14 cellular contexts compared by ENCODE assay signal in genomic region chr11:69445131-69445470, GRCh38. TPM values are rescaled to one million over a fixed set of nuclear protein-coding genes. Genes with fewer than 3 reads are reported as not detected.
A peak's percentile ranks its signal among the peaks of the same experiment; 100 is the strongest.
DNase-seq lines count a peak whose midpoint lies in the region; ATAC-seq and TF ChIP-seq lines count a peak whose summit lies in the region.
"Had no signal": no experiment of that assay in that cellular context is flagged by ENCODE, and none has a peak within 500 bp of the region (broad histone marks: within the 10 kb centered on the region; RNA-seq: fewer than 3 reads in every experiment).

No MANE protein-coding gene starts in this region.

- ATAC-seq in heart right ventricle, result no peak
- ATAC-seq in Right ventricle myocardium inferior, result no peak
- ATAC-seq in aorta (ENCODE audit: low FRiP score), result no peak
- no peak for ATAC-seq in GM19452 (IDR thresholded peaks at IDR 0.05; ENCODE audit: unreplicated experiment)

- no peak overlapping the region for H3K4me2 ChIP-seq in parathyroid adenoma (ENCODE audit: low read length)

- H3K36me3 ChIP-seq in heart right ventricle, result no peaks in the 10 kb centered on the region
- H3K36me3 ChIP-seq in parathyroid adenoma (ENCODE audit: control insufficient read depth, insufficient read depth, low read length), result no peaks in the 10 kb centered on the region
- H3K36me3 ChIP-seq in aorta (ENCODE audit: control insufficient read depth in 1 of 2, insufficient read depth in 2 of 2, low read length in 1 of 2), result no peaks in the 10 kb centered on the region

- no peak overlapping the region for H2AFZ ChIP-seq in parathyroid adenoma

- no peaks in the 10 kb centered on the region for H3K79me2 ChIP-seq in parathyroid adenoma

- no peak overlapping the region for H3K9ac ChIP-seq in parathyroid adenoma
- H3K9ac ChIP-seq: SK-N-SH had no signal

- TF ChIP-seq CTCF in heart right ventricle (IDR thresholded peaks at IDR 0.05), result no peak
- TF ChIP-seq CTCF in parathyroid adenoma (IDR thresholded peaks at IDR 0.05), result no peak

- DNase-seq in heart right ventricle, result no peak
- no peak for DNase-seq in Right ventricle myocardium inferior (ENCODE audit: missing footprints)
- DNase-seq in aorta, result peak; percentile 74
- DNase-seq in activated gamma-delta T cell treated with Interleukin-2 at 50 U/mL for 16 hours, result no peak
- DNase-seq in NCI-H1694 treated with DMSO at 0.1 percent for 48 hours (lab: John Stamatoyannopoulos, UW), result no peak
- DNase-seq: activated CD4-positive, alpha-beta T cell treated with anti-CD3 and anti-CD28 coated beads, Interleukin-2, amount 50 U/mL, for 1 hour; SK-N-SH; stimulated activated CD4-positive, alpha-beta T cell treated with anti-CD3 and anti-CD28 coated beads, Interleukin-4, amount 100 ng/mL, for 4 hours had no signal

- WGBS in heart right ventricle, 2 donors, result 71 to 74% methylated on average over 11 of the region's 11 CpGs
- 88 to 94% methylated on average over 11 of the region's 11 CpGs for WGBS in aorta, 2 donors

- peak overlapping the region in 9 of 10 donors; percentile 17 to 99 (median 88) for H3K27ac ChIP-seq in heart right ventricle
- H3K27ac ChIP-seq in parathyroid adenoma, result peak overlapping the region; percentile 65
- no peak overlapping the region for H3K27ac ChIP-seq in aorta (ENCODE audit: low read depth in 1 of 2, low read length in 2 of 2)

- peak overlapping the region; percentile 87 for H3K27ac Mint-ChIP-seq in dendritic cell treated with granulocyte-macrophage colony-stimulating factor and Interleukin-4, amounts not matched to agents 40 ng/mL and 50 ng/mL, for 4 days

- H3K4me3 ChIP-seq in heart right ventricle (peak overlapping the region in 4 of 10 donors; percentile 23 to 56 (median 40)), parathyroid adenoma (ENCODE audit: low read depth, low read length) (no peak overlapping the region), aorta (ENCODE audit: low read length in 2 of 2) (no peak overlapping the region)

- H3K27me3 ChIP-seq in heart right ventricle, result no peaks in the 10 kb centered on the region
- no peaks in the 10 kb centered on the region for H3K27me3 ChIP-seq in parathyroid adenoma (ENCODE audit: control insufficient read depth, insufficient read depth, low read length)
- no peaks in the 10 kb centered on the region for H3K27me3 ChIP-seq in aorta (ENCODE audit: control insufficient read depth in 1 of 2, insufficient read depth in 2 of 2, low read length in 1 of 2)

- intact Hi-C loops in heart right ventricle (cut with DNase I) (loop anchor here in 5 of 10 donors (2.0 to 10.0 kb wide), 6 partner anchors 100 to 340 kb away; partner anchors contain the start of gene MYEOV (in 2 of the 5)), Right ventricle myocardium inferior (cut with DNase I) (loop anchor here (5.0 to 10.0 kb wide), 2 partner anchors 52 to 340 kb away; no protein-coding TSS in a partner anchor), aorta (cut with DNase I) (loop anchor here in 1 of 2 donors (10.0 kb wide), 1 partner anchor 120 kb away; no protein-coding TSS in a partner anchor)
- intact Hi-C loops in dendritic cell treated with granulocyte-macrophage colony-stimulating factor and Interleukin-4, amounts not matched to agents 40 ng/mL and 50 ng/mL, for 4 days (cut with micrococcal nuclease), result loop anchor here (2.0 to 10.0 kb wide), 3 partner anchors 90 to 190 kb away; no protein-coding TSS in a partner anchor

- peak overlapping the region; percentile 36 for H3K4me3 Mint-ChIP-seq in dendritic cell treated with granulocyte-macrophage colony-stimulating factor and Interleukin-4, amounts not matched to agents 40 ng/mL and 50 ng/mL, for 4 days

- H3K9me3 ChIP-seq in heart right ventricle (no peaks in the 10 kb centered on the region), parathyroid adenoma (ENCODE audit: control insufficient read depth, low read length) (no peaks in the 10 kb centered on the region), aorta (ENCODE audit: control insufficient read depth, low read length) (no peaks in the 10 kb centered on the region)
- H3K9me3 ChIP-seq: SK-N-SH had no signal

- H3K4me1 ChIP-seq in heart right ventricle (peaks cover 29 to 65% (median 54%) of the 10 kb centered on the region in 9 donors), parathyroid adenoma (no peaks in the 10 kb centered on the region), aorta (ENCODE audit: control insufficient read depth in 1 of 2, insufficient read depth in 2 of 2, low read length in 2 of 2) (no peaks in the 10 kb centered on the region)

- H3K4me1 Mint-ChIP-seq in dendritic cell treated with granulocyte-macrophage colony-stimulating factor and Interleukin-4, amounts not matched to agents 40 ng/mL and 50 ng/mL, for 4 days (ENCODE audit: low read depth), result peaks cover 76% of the 10 kb centered on the region

- no peaks in the 10 kb centered on the region for H3K9me3 Mint-ChIP-seq in dendritic cell treated with granulocyte-macrophage colony-stimulating factor and Interleukin-4, amounts not matched to agents 40 ng/mL and 50 ng/mL, for 4 days

- no peaks in the 10 kb centered on the region for H3K36me3 Mint-ChIP-seq in dendritic cell treated with granulocyte-macrophage colony-stimulating factor and Interleukin-4, amounts not matched to agents 40 ng/mL and 50 ng/mL, for 4 days (ENCODE audit: low read depth)

- peaks cover 67% of the 10 kb centered on the region for H3K27me3 Mint-ChIP-seq in dendritic cell treated with granulocyte-macrophage colony-stimulating factor and Interleukin-4, amounts not matched to agents 40 ng/mL and 50 ng/mL, for 4 days

RNA-seq across cellular contexts. Expression of gene LINC01488, which starts 36.4 kb away (rescaled TPM):
- total RNA-seq in heart right ventricle (under 1 TPM in 6 of 10 donors, not detected in 4; 0.12 to 0.23 (median 0.15) TPM), Right ventricle myocardium inferior (0.08 TPM), aorta (not detected)
- polyA plus RNA-seq in heart right ventricle (under 1 TPM; 0.03 to 0.59 TPM), aorta (not detected)
- total RNA-seq: cerebellum, kidney, NCI-H460 had no signal
- polyA plus RNA-seq: SK-N-SH had no signal

Comparison
In these comparisons a context has a peak if more than half of its experiments do, and no peak if none do; other contexts are left out.
1. DNase-seq: peak in aorta (2 of 2); none in heart right ventricle (0 of 2), Right ventricle myocardium inferior (single experiment), activated gamma-delta T cell treated with Interleukin-2 at 50 U/mL for 16 hours (single experiment) and NCI-H1694 treated with DMSO at 0.1 percent for 48 hours (single experiment).
2. H3K27ac ChIP-seq: peak in heart right ventricle (9 of 10) and parathyroid adenoma (single experiment); none in aorta (0 of 2).